In genomic region chr12:121214171-121214777, GRCh38 we compare ENCODE assay signal across 9 cellular contexts. TPM values are rescaled to one million over a fixed set of nuclear protein-coding genes. Genes with fewer than 3 reads are reported as not detected.
A peak's percentile ranks its signal among the peaks of the same experiment; 100 is the strongest.
DNase-seq lines count a peak whose midpoint lies in the region; ATAC-seq, FAIRE-seq and TF ChIP-seq lines count a peak whose summit lies in the region.
"Had no signal": no experiment of that assay in that cellular context is flagged by ENCODE, and none has a peak within 500 bp of the region (broad histone marks: within the 10 kb centered on the region; RNA-seq: fewer than 3 reads in every experiment).

No MANE protein-coding gene starts in this region.

- H3K27me3 Mint-ChIP-seq in activated naive CD8-positive, alpha-beta T cell = no peaks in the 10 kb centered on the region

- no peak for TF ChIP-seq POLR2A in HepG2 (IDR thresholded peaks at IDR 0.05; ENCODE audit: insufficient read depth in 1 of 2, low read depth in 2 of 2, low read length in 2 of 2)

- H3K79me2 ChIP-seq in HepG2 (ENCODE audit: insufficient read depth, low read length) = peaks cover 4% of the 10 kb centered on the region

- no peaks in the 10 kb centered on the region for H3K9me3 Mint-ChIP-seq in activated naive CD8-positive, alpha-beta T cell (ENCODE audit: low read depth)

- peak overlapping the region; percentile 79 for H3K27ac Mint-ChIP-seq in activated naive CD8-positive, alpha-beta T cell

- peaks cover 34% of the 10 kb centered on the region for H3K4me1 Mint-ChIP-seq in activated naive CD8-positive, alpha-beta T cell (ENCODE audit: low read depth)

- peak overlapping the region; percentile 21 for H3K4me3 Mint-ChIP-seq in activated naive CD8-positive, alpha-beta T cell

- TF ChIP-seq CTCF in liver (IDR thresholded peaks at IDR 0.05; ENCODE audit: low read depth, low read length, missing input control) = no peak
- no peak for TF ChIP-seq CTCF in HepG2 (CRISPR knock-in tag; IDR thresholded peaks at IDR 0.05)

- 78% methylated on average over 11 of the region's 11 CpGs for WGBS in liver
- 88% methylated on average over 11 of the region's 11 CpGs for WGBS in HepG2 (ENCODE audit: low lambda C conversion rate)
- 85% methylated on average over 11 of the region's 11 CpGs for WGBS in urinary bladder

- H3K4me1 ChIP-seq in liver (ENCODE audit: control insufficient read depth in 4 of 4, insufficient read depth in 4 of 4, low read length in 3 of 4) = peaks cover 5 to 31% (median 18%) of the 10 kb centered on the region in 4 donors
- peaks cover 52% of the 10 kb centered on the region for H3K4me1 ChIP-seq in HepG2 (ENCODE audit: insufficient read depth, low read length)
- no peaks in the 10 kb centered on the region for H3K4me1 ChIP-seq in urinary bladder (ENCODE audit: insufficient read depth)

- BruUV-seq in HepG2 (replicated peaks; lab: Mats Ljungman, UMichigan) = no TSS peak

- no peaks in the 10 kb centered on the region for H4K20me1 ChIP-seq in HepG2 (ENCODE audit: insufficient read depth, low read length)

- POLR2A ChIA-PET in HepG2 (lab: Yijun Ruan, JAX) = no interaction called here

- FAIRE-seq in HepG2 (lab: Jason Lieb, UNC) = no peak
- FAIRE-seq: HTR-8/SVneo had no signal

- no peak for TF ChIP-seq EP300 in HepG2 (IDR thresholded peaks at IDR 0.05; ENCODE audit: low read depth in 2 of 2, low read length in 2 of 2)
- TF ChIP-seq EP300 in HepG2 (CRISPR knock-in tag; IDR thresholded peaks at IDR 0.05; ENCODE audit: borderline replicate concordance) = no peak

- no peak overlapping the region for H2AFZ ChIP-seq in HepG2 (ENCODE audit: low read length)

- TF ChIP-seq RAD21 in liver (IDR thresholded peaks at IDR 0.05) = no peak
- no peak for TF ChIP-seq RAD21 in HepG2 (CRISPR knock-in tag; IDR thresholded peaks at IDR 0.05)

- H3K27ac ChIP-seq in liver (ENCODE audit: low read depth in 1 of 2, low read length in 2 of 2) (peak overlapping the region; percentile 87 to 98), HepG2 (ENCODE audit: extremely low read length, insufficient read depth, low read length) (no peak overlapping the region), urinary bladder (ENCODE audit: low read depth) (peak overlapping the region; percentile 7)

- H3K9me3 ChIP-seq in liver (ENCODE audit: control insufficient read depth in 4 of 4, low read length in 3 of 4) = no peaks in the 10 kb centered on the region
- no peaks in the 10 kb centered on the region for H3K9me3 ChIP-seq in HepG2 (ENCODE audit: low read length)

- H3K36me3 ChIP-seq in liver (ENCODE audit: control insufficient read depth in 4 of 4, insufficient read depth in 3 of 4, low read depth in 1 of 4, low read length in 3 of 4) (peaks cover 0 to 4% (median 0%) of the 10 kb centered on the region in 4 donors), HepG2 (replicated peaks in 1 of 2; ENCODE audit: control insufficient read depth in 1 of 2, insufficient read depth in 2 of 2, low read length in 2 of 2) (peaks cover 0 to 2% of the 10 kb centered on the region in 2 experiments; a peak in 1 of 5 replicates), urinary bladder (ENCODE audit: insufficient read depth) (peaks cover 2% of the 10 kb centered on the region)

- peaks cover 5% of the 10 kb centered on the region for H3K36me3 Mint-ChIP-seq in activated naive CD8-positive, alpha-beta T cell

- no peak overlapping the region for H3K4me2 ChIP-seq in HepG2 (ENCODE audit: low read depth, low read length)

- in situ Hi-C loops in HepG2 (cut with HindIII; ENCODE audit: extremely low pct_ligation_motif_present, low pct_unique_long_range_greater_than_20kb) = no loop called here

- DNase-seq in HepG2 (ENCODE audit: low spot score) (no peak), kidney tubule cell (ENCODE audit: low spot score) (peak; percentile 80), midbrain (lab: John Stamatoyannopoulos, UW) (no peak), T-helper 9 cell (no peak)

- CTCF ChIA-PET in HepG2 (lab: Yijun Ruan, JAX; ENCODE audit: low intra/inter-chr PET ratio, low total read pairs) = no interaction called here

- H3K27me3 ChIP-seq in liver (ENCODE audit: control insufficient read depth in 4 of 4, insufficient read depth in 4 of 4, low read length in 3 of 4) = no peaks in the 10 kb centered on the region
- no peaks in the 10 kb centered on the region for H3K27me3 ChIP-seq in HepG2 (ENCODE audit: control insufficient read depth in 1 of 2, insufficient read depth in 2 of 2, low read length in 2 of 2)

- H3K4me3 ChIP-seq in liver (ENCODE audit: low read depth in 1 of 3, low read length in 3 of 3) = no peak overlapping the region
- no peak overlapping the region for H3K4me3 ChIP-seq in HepG2 (replicated peaks in 1 of 3; ENCODE audit: insufficient read depth in 1 of 3, low read depth in 2 of 3, low read length in 3 of 3)
- no peak overlapping the region for H3K4me3 ChIP-seq in urinary bladder (ENCODE audit: low read depth, low read length)

- no peak for ATAC-seq in HepG2
- no peak for ATAC-seq in HG02973 (IDR thresholded peaks at IDR 0.05; ENCODE audit: unreplicated experiment)

- peak overlapping the region in 1 of 2 donors; percentile 41 for H3K9ac ChIP-seq in liver (ENCODE audit: low read depth in 1 of 2, low read length in 2 of 2)
- no peak overlapping the region for H3K9ac ChIP-seq in HepG2 (ENCODE audit: insufficient read depth, low read depth, low read length)

- intact Hi-C loops in HepG2 (cut with micrococcal nuclease; ENCODE audit: unreplicated experiment) = loop anchor here (10.0 kb wide), 1 partner anchor 99 kb away; no protein-coding TSS in a partner anchor

TF ChIP-seq in liver, 16 proteins besides CTCF, POLR2A, EP300 and RAD21:
- TF ChIP-seq JUND (IDR thresholded peaks at IDR 0.05) (no peak), SP1 (IDR thresholded peaks at IDR 0.05) (no peak), MAX (IDR thresholded peaks at IDR 0.05) (no peak)

TF ChIP-seq in HepG2, 621 proteins besides CTCF, POLR2A, EP300 and RAD21:
- TF ChIP-seq ZNF329 (CRISPR knock-in tag; IDR thresholded peaks at IDR 0.05; ENCODE audit: low read depth) (no peak), TCF12 (IDR thresholded peaks at IDR 0.05) (no peak), TCF12 (CRISPR knock-in tag; IDR thresholded peaks at IDR 0.05) (no peak)

RNA-seq across cellular contexts. Expression of gene P2RX4, which starts 4.3 kb away (rescaled TPM):
- total RNA-seq in liver (10 to 100 TPM; 27.0 to 32.1 TPM), HepG2 (2016; rRNA removed; fragmentation: Illumina TruSeq; extraction: Trizol) (9.5 and 13.8 TPM in 2 replicates), urinary bladder (14.6 TPM)
- polyA plus RNA-seq in liver (10 to 100 TPM; 16.5 TPM), HepG2 (2011; rRNA removed) (30.8 and 40.8 TPM in 2 replicates), urinary bladder (14.7 TPM)
- 10.0 and 12.3 TPM in 2 replicates for total RNA-seq in HepG2 (2016; cell fraction: cytosol; rRNA removed; fragmentation: Illumina TruSeq; extraction: Trizol; ENCODE audit: low read depth)
- total RNA-seq in HepG2 (2016; cell fraction: insoluble cytoplasmic fraction; rRNA removed; fragmentation: Illumina TruSeq; extraction: Trizol) = 8.9 and 14.2 TPM in 2 replicates
- 9.6 and 14.1 TPM in 2 replicates for total RNA-seq in HepG2 (2016; cell fraction: membrane; rRNA removed; fragmentation: Illumina TruSeq; extraction: Trizol)
- total RNA-seq in HepG2 (2016; cell fraction: nucleus; rRNA removed; fragmentation: Illumina TruSeq; extraction: Trizol) = 15.1 and 21.0 TPM in 2 replicates
- polyA plus RNA-seq in HepG2 (2011; cell fraction: cytosol; rRNA removed) = 48.0 and 49.3 TPM in 2 replicates
- 46.2 and 52.0 TPM in 2 replicates for polyA plus RNA-seq in HepG2 (2011; cell fraction: nucleus; rRNA removed)
- polyA plus RNA-seq in HepG2 (2012) = 14.9 and 23.1 TPM in 2 replicates
- polyA plus RNA-seq in HepG2 (2016; cell fraction: cytosol; fragmentation: Illumina TruSeq; extraction: Trizol; ENCODE audit: low read depth) = 11.3 and 12.5 TPM in 2 replicates
- polyA plus RNA-seq in HepG2 (2016; cell fraction: insoluble cytoplasmic fraction; fragmentation: Illumina TruSeq; extraction: Trizol; ENCODE audit: low read depth) = 9.2 and 9.3 TPM in 2 replicates
- polyA plus RNA-seq in HepG2 (2016; cell fraction: membrane; fragmentation: Illumina TruSeq; extraction: Trizol; ENCODE audit: low read depth) = 10.7 and 12.6 TPM in 2 replicates
- 24.7 and 29.5 TPM in 2 replicates for polyA plus RNA-seq in HepG2 (2016; cell fraction: nucleus; fragmentation: Illumina TruSeq; extraction: Trizol; ENCODE audit: insufficient read depth, low read depth)
- polyA minus RNA-seq in HepG2 (2011; rRNA and poly(A)+ RNA removed; ENCODE audit: low replicate concordance) = 7.1 and 38.6 TPM in 2 replicates
- 14.3 and 14.6 TPM in 2 replicates for polyA minus RNA-seq in HepG2 (2011; cell fraction: cytosol; rRNA and poly(A)+ RNA removed)
- 19.2 and 26.5 TPM in 2 replicates for polyA minus RNA-seq in HepG2 (2011; cell fraction: nucleus; rRNA and poly(A)+ RNA removed)
